In the genomic region with DNA sequence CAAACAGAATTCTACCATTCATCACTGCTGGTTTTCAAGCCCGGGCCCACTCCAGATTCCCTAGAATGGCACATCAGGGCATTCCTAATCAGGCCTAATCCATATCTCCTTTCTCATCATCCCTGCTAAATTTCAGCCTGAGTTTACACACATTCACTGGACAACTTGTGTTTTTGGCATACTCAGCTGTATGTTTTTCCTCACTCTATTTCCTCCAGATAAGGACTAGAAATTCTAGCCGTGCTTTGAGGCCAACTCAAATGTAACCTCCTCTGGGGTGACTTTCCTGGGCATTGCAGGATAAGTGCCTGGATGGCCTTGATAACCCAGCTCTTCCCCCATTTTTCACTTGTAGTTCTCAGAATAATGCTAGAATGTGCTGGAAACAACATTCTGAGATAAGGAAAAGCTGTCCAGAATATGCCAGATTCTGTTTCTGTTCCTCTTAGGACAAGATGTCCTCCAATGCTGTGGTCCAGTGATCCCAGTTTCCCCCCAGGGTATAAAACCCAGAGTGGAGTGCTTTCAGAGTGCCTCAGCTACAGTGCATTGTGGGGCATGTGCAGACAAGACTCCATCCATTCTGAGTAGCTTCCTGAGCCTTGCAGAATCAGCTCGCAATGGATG, we compare ENCODE assay signal across 1 cellular context.
TF ChIP-seq lines count a peak whose summit lies in the region.

No MANE protein-coding gene starts in this region.

TF ChIP-seq in GM23338, 12 proteins besides CTCF, POLR2A, EP300 and RAD21:
- TF ChIP-seq NANOG (IDR thresholded peaks at IDR 0.05; ENCODE audit: borderline replicate concordance), result no peak
- no peak for TF ChIP-seq EZH2 (IDR thresholded peaks at IDR 0.05; ENCODE audit: low read depth, unreplicated experiment)
- TF ChIP-seq POLR2AphosphoS5 (IDR thresholded peaks at IDR 0.05; ENCODE audit: low read depth), result no peak
- TF ChIP-seq JUNB (IDR thresholded peaks at IDR 0.05; ENCODE audit: unreplicated experiment), result no peak
- TF ChIP-seq EZH2phosphoT487 (IDR thresholded peaks at IDR 0.05; ENCODE audit: unreplicated experiment), result no peak
- no peak for TF ChIP-seq STAT1 (IDR thresholded peaks at IDR 0.05; ENCODE audit: unreplicated experiment)
- no peak for TF ChIP-seq ZNF331 (CRISPR knock-in tag; IDR thresholded peaks at IDR 0.05; ENCODE audit: low read depth)
- TF ChIP-seq, protein P1, sequence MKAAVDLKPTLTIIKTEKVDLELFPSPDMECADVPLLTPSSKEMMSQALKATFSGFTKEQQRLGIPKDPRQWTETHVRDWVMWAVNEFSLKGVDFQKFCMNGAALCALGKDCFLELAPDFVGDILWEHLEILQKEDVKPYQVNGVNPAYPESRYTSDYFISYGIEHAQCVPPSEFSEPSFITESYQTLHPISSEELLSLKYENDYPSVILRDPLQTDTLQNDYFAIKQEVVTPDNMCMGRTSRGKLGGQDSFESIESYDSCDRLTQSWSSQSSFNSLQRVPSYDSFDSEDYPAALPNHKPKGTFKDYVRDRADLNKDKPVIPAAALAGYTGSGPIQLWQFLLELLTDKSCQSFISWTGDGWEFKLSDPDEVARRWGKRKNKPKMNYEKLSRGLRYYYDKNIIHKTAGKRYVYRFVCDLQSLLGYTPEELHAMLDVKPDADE (IDR thresholded peaks at IDR 0.05), result no peak
- TF ChIP-seq, protein P2, sequence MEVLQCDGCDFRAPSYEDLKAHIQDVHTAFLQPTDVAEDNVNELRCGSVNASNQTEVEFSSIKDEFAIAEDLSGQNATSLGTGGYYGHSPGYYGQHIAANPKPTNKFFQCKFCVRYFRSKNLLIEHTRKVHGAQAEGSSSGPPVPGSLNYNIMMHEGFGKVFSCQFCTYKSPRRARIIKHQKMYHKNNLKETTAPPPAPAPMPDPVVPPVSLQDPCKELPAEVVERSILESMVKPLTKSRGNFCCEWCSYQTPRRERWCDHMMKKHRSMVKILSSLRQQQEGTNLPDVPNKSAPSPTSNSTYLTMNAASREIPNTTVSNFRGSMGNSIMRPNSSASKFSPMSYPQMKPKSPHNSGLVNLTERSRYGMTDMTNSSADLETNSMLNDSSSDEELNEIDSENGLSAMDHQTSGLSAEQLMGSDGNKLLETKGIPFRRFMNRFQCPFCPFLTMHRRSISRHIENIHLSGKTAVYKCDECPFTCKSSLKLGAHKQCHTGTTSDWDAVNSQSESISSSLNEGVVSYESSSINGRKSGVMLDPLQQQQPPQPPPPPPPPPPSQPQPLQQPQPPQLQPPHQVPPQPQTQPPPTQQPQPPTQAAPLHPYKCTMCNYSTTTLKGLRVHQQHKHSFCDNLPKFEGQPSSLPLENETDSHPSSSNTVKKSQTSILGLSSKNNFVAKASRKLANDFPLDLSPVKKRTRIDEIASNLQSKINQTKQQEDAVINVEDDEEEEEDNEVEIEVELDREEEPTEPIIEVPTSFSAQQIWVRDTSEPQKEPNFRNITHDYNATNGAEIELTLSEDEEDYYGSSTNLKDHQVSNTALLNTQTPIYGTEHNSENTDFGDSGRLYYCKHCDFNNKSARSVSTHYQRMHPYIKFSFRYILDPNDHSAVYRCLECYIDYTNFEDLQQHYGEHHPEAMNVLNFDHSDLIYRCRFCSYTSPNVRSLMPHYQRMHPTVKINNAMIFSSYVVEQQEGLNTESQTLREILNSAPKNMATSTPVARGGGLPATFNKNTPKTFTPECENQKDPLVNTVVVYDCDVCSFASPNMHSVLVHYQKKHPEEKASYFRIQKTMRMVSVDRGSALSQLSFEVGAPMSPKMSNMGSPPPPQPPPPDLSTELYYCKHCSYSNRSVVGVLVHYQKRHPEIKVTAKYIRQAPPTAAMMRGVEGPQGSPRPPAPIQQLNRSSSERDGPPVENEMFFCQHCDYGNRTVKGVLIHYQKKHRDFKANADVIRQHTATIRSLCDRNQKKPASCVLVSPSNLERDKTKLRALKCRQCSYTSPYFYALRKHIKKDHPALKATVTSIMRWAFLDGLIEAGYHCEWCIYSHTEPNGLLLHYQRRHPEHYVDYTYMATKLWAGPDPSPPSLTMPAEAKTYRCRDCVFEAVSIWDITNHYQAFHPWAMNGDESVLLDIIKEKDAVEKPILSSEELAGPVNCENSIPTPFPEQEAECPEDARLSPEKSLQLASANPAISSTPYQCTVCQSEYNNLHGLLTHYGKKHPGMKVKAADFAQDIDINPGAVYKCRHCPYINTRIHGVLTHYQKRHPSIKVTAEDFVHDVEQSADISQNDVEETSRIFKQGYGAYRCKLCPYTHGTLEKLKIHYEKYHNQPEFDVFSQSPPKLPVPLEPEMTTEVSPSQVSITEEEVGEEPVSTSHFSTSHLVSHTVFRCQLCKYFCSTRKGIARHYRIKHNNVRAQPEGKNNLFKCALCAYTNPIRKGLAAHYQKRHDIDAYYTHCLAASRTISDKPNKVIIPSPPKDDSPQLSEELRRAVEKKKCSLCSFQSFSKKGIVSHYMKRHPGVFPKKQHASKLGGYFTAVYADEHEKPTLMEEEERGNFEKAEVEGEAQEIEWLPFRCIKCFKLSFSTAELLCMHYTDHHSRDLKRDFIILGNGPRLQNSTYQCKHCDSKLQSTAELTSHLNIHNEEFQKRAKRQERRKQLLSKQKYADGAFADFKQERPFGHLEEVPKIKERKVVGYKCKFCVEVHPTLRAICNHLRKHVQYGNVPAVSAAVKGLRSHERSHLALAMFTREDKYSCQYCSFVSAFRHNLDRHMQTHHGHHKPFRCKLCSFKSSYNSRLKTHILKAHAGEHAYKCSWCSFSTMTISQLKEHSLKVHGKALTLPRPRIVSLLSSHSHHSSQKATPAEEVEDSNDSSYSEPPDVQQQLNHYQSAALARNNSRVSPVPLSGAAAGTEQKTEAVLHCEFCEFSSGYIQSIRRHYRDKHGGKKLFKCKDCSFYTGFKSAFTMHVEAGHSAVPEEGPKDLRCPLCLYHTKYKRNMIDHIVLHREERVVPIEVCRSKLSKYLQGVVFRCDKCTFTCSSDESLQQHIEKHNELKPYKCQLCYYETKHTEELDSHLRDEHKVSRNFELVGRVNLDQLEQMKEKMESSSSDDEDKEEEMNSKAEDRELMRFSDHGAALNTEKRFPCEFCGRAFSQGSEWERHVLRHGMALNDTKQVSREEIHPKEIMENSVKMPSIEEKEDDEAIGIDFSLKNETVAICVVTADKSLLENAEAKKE (CRISPR knock-in tag; IDR thresholded peaks at IDR 0.05), result no peak
- no peak for TF ChIP-seq ZNF114 (CRISPR knock-in tag; IDR thresholded peaks at IDR 0.05)
- TF ChIP-seq, protein P3, sequence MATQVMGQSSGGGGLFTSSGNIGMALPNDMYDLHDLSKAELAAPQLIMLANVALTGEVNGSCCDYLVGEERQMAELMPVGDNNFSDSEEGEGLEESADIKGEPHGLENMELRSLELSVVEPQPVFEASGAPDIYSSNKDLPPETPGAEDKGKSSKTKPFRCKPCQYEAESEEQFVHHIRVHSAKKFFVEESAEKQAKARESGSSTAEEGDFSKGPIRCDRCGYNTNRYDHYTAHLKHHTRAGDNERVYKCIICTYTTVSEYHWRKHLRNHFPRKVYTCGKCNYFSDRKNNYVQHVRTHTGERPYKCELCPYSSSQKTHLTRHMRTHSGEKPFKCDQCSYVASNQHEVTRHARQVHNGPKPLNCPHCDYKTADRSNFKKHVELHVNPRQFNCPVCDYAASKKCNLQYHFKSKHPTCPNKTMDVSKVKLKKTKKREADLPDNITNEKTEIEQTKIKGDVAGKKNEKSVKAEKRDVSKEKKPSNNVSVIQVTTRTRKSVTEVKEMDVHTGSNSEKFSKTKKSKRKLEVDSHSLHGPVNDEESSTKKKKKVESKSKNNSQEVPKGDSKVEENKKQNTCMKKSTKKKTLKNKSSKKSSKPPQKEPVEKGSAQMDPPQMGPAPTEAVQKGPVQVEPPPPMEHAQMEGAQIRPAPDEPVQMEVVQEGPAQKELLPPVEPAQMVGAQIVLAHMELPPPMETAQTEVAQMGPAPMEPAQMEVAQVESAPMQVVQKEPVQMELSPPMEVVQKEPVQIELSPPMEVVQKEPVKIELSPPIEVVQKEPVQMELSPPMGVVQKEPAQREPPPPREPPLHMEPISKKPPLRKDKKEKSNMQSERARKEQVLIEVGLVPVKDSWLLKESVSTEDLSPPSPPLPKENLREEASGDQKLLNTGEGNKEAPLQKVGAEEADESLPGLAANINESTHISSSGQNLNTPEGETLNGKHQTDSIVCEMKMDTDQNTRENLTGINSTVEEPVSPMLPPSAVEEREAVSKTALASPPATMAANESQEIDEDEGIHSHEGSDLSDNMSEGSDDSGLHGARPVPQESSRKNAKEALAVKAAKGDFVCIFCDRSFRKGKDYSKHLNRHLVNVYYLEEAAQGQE (IDR thresholded peaks at IDR 0.05; ENCODE audit: unreplicated experiment), result no peak
- TF ChIP-seq CREB1 (CRISPR knock-in tag; IDR thresholded peaks at IDR 0.05; ENCODE audit: low read depth), result no peak
TF ChIP-seq in GM23338: peak in this region for 0.
